Comparison of ENCODE assay signal across 23 cellular contexts in the genomic region with DNA sequence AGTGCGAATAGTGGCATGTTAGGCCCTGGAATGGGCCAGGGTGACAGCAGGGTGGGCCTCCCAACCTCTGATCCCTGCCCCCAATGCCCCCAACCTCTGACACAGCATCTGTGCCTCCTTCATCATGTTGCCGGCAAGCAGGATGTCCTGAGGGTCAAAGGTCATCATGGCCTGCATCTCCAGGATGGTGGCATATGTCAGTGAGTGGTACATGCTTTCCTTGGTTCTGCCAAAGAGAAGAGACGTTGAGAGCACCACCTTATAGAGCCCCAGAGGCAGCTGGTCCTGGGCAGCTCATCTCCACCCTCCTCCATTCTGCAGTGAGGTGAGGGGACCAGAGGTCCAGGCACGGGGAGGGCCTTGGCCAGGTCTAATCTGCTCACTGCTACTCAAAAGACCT. TPM values are rescaled to one million over a fixed set of nuclear protein-coding genes. Genes with fewer than 3 reads are reported as not detected.
"Had no signal": no experiment of that assay in that cellular context is flagged by ENCODE, and none has a peak within 500 bp of the region (broad histone marks: within the 10 kb centered on the region; RNA-seq: fewer than 3 reads in every experiment).

No MANE protein-coding gene starts in this region.

- H3K9me3 ChIP-seq: MG63, Peyer's patch had no signal

- DNase-seq: activated CD4-positive, alpha-beta memory T cell treated with anti-CD3 and anti-CD28 coated beads, Interleukin-2, amount 10 ng/mL, durations not matched to agents 7 days and 5 days; activated CD4-positive, alpha-beta T cell treated with anti-CD3 and anti-CD28 coated beads for 36 hours; activated CD4-positive, alpha-beta T cell treated with anti-CD3 and anti-CD28 coated beads, Interleukin-2, amount 50 U/mL, for 1 hour; activated gamma-delta T cell treated with Interleukin-2 at 50 U/mL for 16 hours; activated naive CD4-positive, alpha-beta T cell treated with anti-CD3 and anti-CD28 coated beads, Interleukin-2, amount 10 ng/mL, durations not matched to agents 7 days and 5 days; activated naive CD8-positive, alpha-beta T cell treated with anti-CD3 and anti-CD28 coated beads for 36 hours; activated T-cell treated with anti-CD3 and anti-CD28 coated beads for 4 hours; activated T-cell treated with anti-CD3 and anti-CD28 coated beads, Interleukin-2, amount 50 U/mL, for 48 hours; caudate nucleus; NCI-H1105; NCI-H1436; NCI-H1694 treated with DMSO at 0.1 percent for 48 hours; NCI-H2029 treated with DMSO at 0.1 percent for 48 hours; NCI-H510A treated with DMSO at 0.1 percent for 48 hours; NK-92 treated with Interleukin-12 subunit alpha and Interleukin-12 subunit beta, amount 100 ng/mL, for 24 hours; OCI-M1; SHP77 treated with DMSO at 0.1 percent for 48 hours; T-cell had no signal

- H3K27me3 Mint-ChIP-seq: activated CD4-positive, alpha-beta memory T cell treated with anti-CD3 and anti-CD28 coated beads, Interleukin-2, amount 10 ng/mL, durations not matched to agents 7 days and 5 days; activated CD4-positive, alpha-beta T cell treated with anti-CD3 and anti-CD28 coated beads for 36 hours; activated naive CD4-positive, alpha-beta T cell treated with anti-CD3 and anti-CD28 coated beads, Interleukin-2, amount 10 ng/mL, durations not matched to agents 7 days and 5 days; activated naive CD8-positive, alpha-beta T cell treated with anti-CD3 and anti-CD28 coated beads for 36 hours; activated T-helper 17 cell treated with anti-CD3 and anti-CD28 coated beads, Interleukin-2, amount 50 U/mL, for 72 hours; T-cell had no signal

- H3K4me3 ChIP-seq: MG63, Peyer's patch had no signal

- H3K4me3 Mint-ChIP-seq: activated CD4-positive, alpha-beta memory T cell treated with anti-CD3 and anti-CD28 coated beads, Interleukin-2, amount 10 ng/mL, durations not matched to agents 7 days and 5 days; activated CD4-positive, alpha-beta T cell treated with anti-CD3 and anti-CD28 coated beads for 36 hours; activated naive CD4-positive, alpha-beta T cell treated with anti-CD3 and anti-CD28 coated beads, Interleukin-2, amount 10 ng/mL, durations not matched to agents 7 days and 5 days; activated naive CD8-positive, alpha-beta T cell treated with anti-CD3 and anti-CD28 coated beads for 36 hours; activated T-helper 17 cell treated with anti-CD3 and anti-CD28 coated beads, Interleukin-2, amount 50 U/mL, for 72 hours; T-cell had no signal

- ATAC-seq: activated CD4-positive, alpha-beta T cell treated with anti-CD3 and anti-CD28 coated beads for 36 hours; activated T-helper 17 cell treated with anti-CD3 and anti-CD28 coated beads, Interleukin-2, amount 50 U/mL, for 72 hours; T-cell had no signal

- H3K9me3 Mint-ChIP-seq: activated CD4-positive, alpha-beta memory T cell treated with anti-CD3 and anti-CD28 coated beads, Interleukin-2, amount 10 ng/mL, durations not matched to agents 7 days and 5 days; activated naive CD4-positive, alpha-beta T cell treated with anti-CD3 and anti-CD28 coated beads, Interleukin-2, amount 10 ng/mL, durations not matched to agents 7 days and 5 days; activated naive CD8-positive, alpha-beta T cell treated with anti-CD3 and anti-CD28 coated beads for 36 hours; activated T-helper 17 cell treated with anti-CD3 and anti-CD28 coated beads, Interleukin-2, amount 50 U/mL, for 72 hours; T-cell had no signal

- H3K27me3 ChIP-seq: MG63, Peyer's patch had no signal

- H3K36me3 ChIP-seq: MG63, Peyer's patch had no signal

- H3K27ac ChIP-seq: WERI-Rb-1 had no signal

- H3K36me3 Mint-ChIP-seq: activated naive CD4-positive, alpha-beta T cell treated with anti-CD3 and anti-CD28 coated beads, Interleukin-2, amount 10 ng/mL, durations not matched to agents 7 days and 5 days; activated naive CD8-positive, alpha-beta T cell treated with anti-CD3 and anti-CD28 coated beads for 36 hours; T-cell had no signal

- H3K27ac Mint-ChIP-seq: activated CD4-positive, alpha-beta memory T cell treated with anti-CD3 and anti-CD28 coated beads, Interleukin-2, amount 10 ng/mL, durations not matched to agents 7 days and 5 days; activated CD4-positive, alpha-beta T cell treated with anti-CD3 and anti-CD28 coated beads for 36 hours; activated naive CD4-positive, alpha-beta T cell treated with anti-CD3 and anti-CD28 coated beads, Interleukin-2, amount 10 ng/mL, durations not matched to agents 7 days and 5 days; activated naive CD8-positive, alpha-beta T cell treated with anti-CD3 and anti-CD28 coated beads for 36 hours; activated T-helper 17 cell treated with anti-CD3 and anti-CD28 coated beads, Interleukin-2, amount 50 U/mL, for 72 hours; T-cell had no signal

RNA-seq across cellular contexts. Expression of a gene that starts 17.6 kb away (rescaled TPM):
- total RNA-seq: activated CD4-positive, alpha-beta memory T cell treated with anti-CD3 and anti-CD28 coated beads, Interleukin-2, amount 10 ng/mL, durations not matched to agents 7 days and 5 days; activated naive CD8-positive, alpha-beta T cell treated with anti-CD3 and anti-CD28 coated beads for 36 hours; T-helper 2 cell treated with Interferon-gamma antibody and Interleukin-4, amounts not matched to agents 100 ng/mL and 5 ng/mL, for 36 hours had no signal
